7 cellular contexts compared by ENCODE assay signal in genomic region chr16:27721548-27722265, GRCh38.
DNase-seq lines count a peak whose midpoint lies in the region; ATAC-seq and TF ChIP-seq lines count a peak whose summit lies in the region.

No MANE protein-coding gene starts in this region.

- H3K36me3 ChIP-seq in lung (ENCODE audit: control insufficient read depth in 2 of 2, insufficient read depth in 2 of 2, low read length in 2 of 2) (peaks cover 0 to 19% of the 10 kb centered on the region in 2 donors), tibial artery (peaks cover 0 to 11% (median 6%) of the 10 kb centered on the region in 3 donors)

- intact Hi-C loops in dorsolateral prefrontal cortex (cut with DNase I) = no loop called here
- intact Hi-C loops in tibial artery (cut with DNase I; ENCODE audit: low total_unique reads) = no loop called here

- H3K4me1 ChIP-seq in lung (ENCODE audit: control insufficient read depth in 2 of 2, insufficient read depth in 2 of 2, low read length in 2 of 2) (no peaks in the 10 kb centered on the region), tibial artery (peaks cover 0 to 20% (median 15%) of the 10 kb centered on the region in 4 donors)

- H3K27ac ChIP-seq in dorsolateral prefrontal cortex (peak overlapping the region; percentile 77 to 100 (median 98)), lung (ENCODE audit: low read depth in 1 of 2, low read length in 1 of 2) (peak overlapping the region in 1 of 2 donors; percentile 4), tibial artery (no peak overlapping the region)

- ATAC-seq in lung (ENCODE audit: insufficient read depth, low FRiP score) (peak; percentile 51), GM18907 (IDR thresholded peaks at IDR 0.05; ENCODE audit: unreplicated experiment) (no peak)

- WGBS in lung, 2 donors = 77 to 82% methylated on average over 10 of the region's 10 CpGs

- TF ChIP-seq CTCF in dorsolateral prefrontal cortex (IDR thresholded peaks at IDR 0.05 in 54 of 56, conservative IDR thresholded peaks at IDR 0.05 in 2 of 56; ENCODE audit: low read depth in 1 of 56, partially characterized antibody in 56 of 56) (no peak), lung (IDR thresholded peaks at IDR 0.05; ENCODE audit: control extremely low read depth, extremely low read depth) (no peak), tibial artery (IDR thresholded peaks at IDR 0.05) (no peak)

- H3K9me3 ChIP-seq in lung (ENCODE audit: control insufficient read depth in 2 of 2, insufficient read depth in 1 of 2, low read length in 1 of 2) = no peaks in the 10 kb centered on the region
- no peaks in the 10 kb centered on the region for H3K9me3 ChIP-seq in tibial artery

- H3K27me3 ChIP-seq in dorsolateral prefrontal cortex (no peaks in the 10 kb centered on the region), lung (ENCODE audit: control insufficient read depth, insufficient read depth) (no peaks in the 10 kb centered on the region), tibial artery (no peaks in the 10 kb centered on the region)

- H3K4me3 ChIP-seq in dorsolateral prefrontal cortex = peak overlapping the region in 4 of 59 donors; percentile 0 to 13 (median 2)
- H3K4me3 ChIP-seq in lung = no peak overlapping the region
- no peak overlapping the region for H3K4me3 ChIP-seq in tibial artery

- DNase-seq in NCI-H524 treated with DMSO at 0.1 percent for 48 hours (lab: John Stamatoyannopoulos, UW) (peak; percentile 84), dorsolateral prefrontal cortex (peak in 2 of 10 donors; percentile 26 to 41), lung (ENCODE audit: low spot score) (peak; percentile 56), tibial artery (peak; percentile 82 to 84), iPS-NIHi7 (ENCODE audit: extremely low spot score) (no peak), SIG-M5 treated with dmso at 0.1 percent for 504 hours (lab: John Stamatoyannopoulos, UW; ENCODE audit: unreplicated experiment) (no peak)

Comparison
In these comparisons a context has a peak if more than half of its experiments do, and no peak if none do; other contexts are left out.
1. DNase-seq: peak in NCI-H524 treated with DMSO at 0.1 percent for 48 hours (single experiment), lung (single experiment) and tibial artery (2 of 2); none in iPS-NIHi7 (single experiment) and SIG-M5 treated with dmso at 0.1 percent for 504 hours (single experiment).
2. H3K27ac ChIP-seq: peak in dorsolateral prefrontal cortex (59 of 59); none in tibial artery (0 of 2).